Comparison of ENCODE assay signal across 29 cellular contexts in genomic region chr4:184294734-184295133, GRCh38.
"Had no signal": no experiment of that assay in that cellular context is flagged by ENCODE, and none has a peak within 500 bp of the region (broad histone marks: within the 10 kb centered on the region; RNA-seq: fewer than 3 reads in every experiment).

No MANE protein-coding gene starts in this region.

- H3K4me3 Mint-ChIP-seq: activated CD4-positive, alpha-beta memory T cell treated with anti-CD3 and anti-CD28 coated beads for 36 hours; activated CD4-positive, alpha-beta T cell treated with anti-CD3 and anti-CD28 coated beads for 36 hours; activated CD8-positive, alpha-beta memory T cell treated with anti-CD3 and anti-CD28 coated beads, Interleukin-2, amount 10 ng/mL, durations not matched to agents 7 days and 5 days; activated naive CD8-positive, alpha-beta T cell treated with anti-CD3 and anti-CD28 coated beads for 36 hours; activated T-cell treated with anti-CD3 and anti-CD28 coated beads, Interleukin-2, amount 50 U/mL, for 72 hours; activated T-helper 17 cell treated with anti-CD3 and anti-CD28 coated beads, Interleukin-2, amount 50 U/mL, for 72 hours had no signal

- H3K36me3 Mint-ChIP-seq: activated CD4-positive, alpha-beta memory T cell treated with anti-CD3 and anti-CD28 coated beads for 36 hours; activated naive CD8-positive, alpha-beta T cell treated with anti-CD3 and anti-CD28 coated beads for 36 hours had no signal

- H3K9me3 ChIP-seq: SJCRH30 had no signal

- H3K27ac Mint-ChIP-seq: activated CD4-positive, alpha-beta memory T cell treated with anti-CD3 and anti-CD28 coated beads for 36 hours; activated CD4-positive, alpha-beta T cell treated with anti-CD3 and anti-CD28 coated beads for 36 hours; activated CD8-positive, alpha-beta memory T cell treated with anti-CD3 and anti-CD28 coated beads, Interleukin-2, amount 10 ng/mL, durations not matched to agents 7 days and 5 days; activated naive CD8-positive, alpha-beta T cell treated with anti-CD3 and anti-CD28 coated beads for 36 hours; activated T-cell treated with anti-CD3 and anti-CD28 coated beads, Interleukin-2, amount 50 U/mL, for 72 hours; activated T-helper 17 cell treated with anti-CD3 and anti-CD28 coated beads, Interleukin-2, amount 50 U/mL, for 72 hours had no signal

- ATAC-seq: activated CD4-positive, alpha-beta T cell treated with anti-CD3 and anti-CD28 coated beads for 36 hours; activated CD8-positive, alpha-beta memory T cell treated with anti-CD3 and anti-CD28 coated beads, Interleukin-2, amount 10 ng/mL, durations not matched to agents 7 days and 5 days; activated T-cell treated with anti-CD3 and anti-CD28 coated beads, Interleukin-2, amount 50 U/mL, for 72 hours; activated T-helper 17 cell treated with anti-CD3 and anti-CD28 coated beads, Interleukin-2, amount 50 U/mL, for 72 hours; K562; Panc1 had no signal

- H3K27me3 Mint-ChIP-seq: activated CD8-positive, alpha-beta memory T cell treated with anti-CD3 and anti-CD28 coated beads, Interleukin-2, amount 10 ng/mL, durations not matched to agents 7 days and 5 days; activated T-helper 17 cell treated with anti-CD3 and anti-CD28 coated beads, Interleukin-2, amount 50 U/mL, for 72 hours had no signal

- H3K9me3 Mint-ChIP-seq: activated CD4-positive, alpha-beta memory T cell treated with anti-CD3 and anti-CD28 coated beads for 36 hours; activated naive CD8-positive, alpha-beta T cell treated with anti-CD3 and anti-CD28 coated beads for 36 hours; activated T-helper 17 cell treated with anti-CD3 and anti-CD28 coated beads, Interleukin-2, amount 50 U/mL, for 72 hours had no signal

- H3K27ac ChIP-seq: brain microvascular endothelial cell, SJCRH30, SK-N-MC, WERI-Rb-1 had no signal

- H3K27me3 ChIP-seq: brain microvascular endothelial cell, SJCRH30 had no signal

- H3K4me1 ChIP-seq: SJCRH30 had no signal

- DNase-seq: activated CD4-positive, alpha-beta memory T cell treated with anti-CD3 and anti-CD28 coated beads for 36 hours; activated CD4-positive, alpha-beta T cell treated with anti-CD3 and anti-CD28 coated beads for 36 hours; activated CD4-positive, alpha-beta T cell treated with anti-CD3 and anti-CD28 coated beads, Interleukin-2, amount 50 U/mL, for 1 hour; activated CD8-positive, alpha-beta memory T cell treated with anti-CD3 and anti-CD28 coated beads, Interleukin-2, amount 10 ng/mL, durations not matched to agents 7 days and 5 days; activated effector memory CD4-positive, alpha-beta T cell treated with anti-CD3 and anti-CD28 coated beads, Interleukin-2, amount 50 U/mL, for 16 hours; activated naive CD4-positive, alpha-beta T cell; activated naive CD4-positive, alpha-beta T cell treated with anti-CD3 and anti-CD28 coated beads, Interleukin-2, amount 50 U/mL, for 16 hours; activated naive CD8-positive, alpha-beta T cell treated with anti-CD3 and anti-CD28 coated beads for 36 hours; activated T-cell treated with anti-CD3 and anti-CD28 coated beads, Interleukin-2, amount 50 U/mL, for 1 hour; activated T-cell treated with anti-CD3 and anti-CD28 coated beads, Interleukin-2, amount 50 U/mL, for 72 hours; amniotic stem cell; aorta; brain microvascular endothelial cell; central memory CD4-positive, alpha-beta T cell; NCI-H1105; NCI-H1436; NCI-H1694; NCI-H1930; NCI-H2081 treated with DMSO at 0.1 percent for 48 hours; NCI-H345; NCI-H524 treated with DMSO at 0.1 percent for 48 hours; SHP77; SJCRH30; T1000; WERI-Rb-1 had no signal
